Comparison of ENCODE assay signal across 13 cellular contexts in the genomic region with DNA sequence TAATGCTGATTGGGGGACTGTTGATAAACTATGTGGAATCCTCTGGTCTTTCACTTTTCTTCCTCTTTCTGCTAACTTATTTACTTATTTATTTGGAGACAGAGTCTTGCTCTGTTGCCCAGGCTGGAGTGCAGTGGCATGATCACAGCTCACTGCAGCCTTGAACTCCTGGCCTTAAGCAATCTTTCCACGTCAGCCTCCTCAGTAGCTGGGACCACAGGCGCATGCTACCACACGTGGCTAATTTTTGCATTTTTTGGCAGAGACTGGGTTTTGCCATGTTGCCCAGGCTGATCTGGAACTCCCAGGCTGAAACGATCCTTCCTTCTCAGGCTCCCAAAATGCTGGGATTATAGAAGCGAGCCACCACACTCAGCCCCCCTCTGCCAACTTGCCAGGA.
"Had no signal": no experiment of that assay in that cellular context is flagged by ENCODE, and none has a peak within 500 bp of the region (broad histone marks: within the 10 kb centered on the region; RNA-seq: fewer than 3 reads in every experiment).

No MANE protein-coding gene starts in this region.

- DNase-seq: activated CD4-positive, alpha-beta T cell treated with anti-CD3 and anti-CD28 coated beads for 1 hour; activated CD4-positive, alpha-beta T cell treated with anti-CD3 and anti-CD28 coated beads, Interleukin-2, amount 50 U/mL, for 48 hours; activated CD8-positive, alpha-beta memory T cell treated with anti-CD3 and anti-CD28 coated beads, Interleukin-2, amount 50 U/mL, for 48 hours; colonic mucosa; effector CD4-positive, alpha-beta T cell; islet precursor cell; left lung; mesendoderm; pancreas; stimulated activated CD4-positive, alpha-beta T cell treated with anti-CD3 and anti-CD28 coated beads, Interleukin-4, amount 100 ng/mL, for 24 hours; tibial artery had no signal

- ATAC-seq: left lung had no signal

- H3K27me3 ChIP-seq: colonic mucosa, heart right ventricle, left lung, pancreas, tibial artery had no signal

- H3K4me1 ChIP-seq: colonic mucosa, left lung had no signal

- H3K4me3 ChIP-seq: colonic mucosa, heart right ventricle, left lung, pancreas, tibial artery had no signal

- FAIRE-seq: frontal cortex, pancreas had no signal

- H3K9me3 ChIP-seq: colonic mucosa, heart right ventricle, left lung, pancreas, tibial artery had no signal

- H3K27ac ChIP-seq: colonic mucosa, left lung, pancreas, tibial artery had no signal
